8 cellular contexts compared by ENCODE assay signal in genomic region chr2:86441789-86442641, GRCh38. TPM values are rescaled to one million over a fixed set of nuclear protein-coding genes. Genes with fewer than 3 reads are reported as not detected.
DNase-seq lines count a peak whose midpoint lies in the region; ATAC-seq and TF ChIP-seq lines count a peak whose summit lies in the region.

No MANE protein-coding gene starts in this region.

- peaks cover 0 to 17% (median 0%) of the 10 kb centered on the region in 3 donors for H3K36me3 ChIP-seq in Peyer's patch

- no peak for TF ChIP-seq POLR2A in Peyer's patch (IDR thresholded peaks at IDR 0.05)

- H3K27ac ChIP-seq in Peyer's patch, result peak overlapping the region; percentile 85 to 98 (median 91)

- no peaks in the 10 kb centered on the region for H3K27me3 ChIP-seq in Peyer's patch

- peaks cover 8% of the 10 kb centered on the region for H3K9me3 Mint-ChIP-seq in activated T-helper 17 cell treated with anti-CD3 and anti-CD28 coated beads, Interleukin-2, amount 50 U/mL, for 72 hours
- peaks cover 4% of the 10 kb centered on the region for H3K9me3 Mint-ChIP-seq in natural killer cell treated with Interleukin-12 subunit alpha and Interleukin-12 subunit beta and Interleukin-15 and Interleukin-18, amount 100 ng/mL, for 72 hours

- TF ChIP-seq CTCF in Peyer's patch (IDR thresholded peaks at IDR 0.05), result no peak

- peaks cover 0 to 21% (median 3%) of the 10 kb centered on the region in 4 donors for H3K9me3 ChIP-seq in Peyer's patch

- peaks cover 40% of the 10 kb centered on the region for H3K4me1 Mint-ChIP-seq in activated T-helper 17 cell treated with anti-CD3 and anti-CD28 coated beads, Interleukin-2, amount 50 U/mL, for 72 hours
- peaks cover 41 to 51% of the 10 kb centered on the region in 2 donors for H3K4me1 Mint-ChIP-seq in natural killer cell treated with Interleukin-12 subunit alpha and Interleukin-12 subunit beta and Interleukin-15 and Interleukin-18, amount 100 ng/mL, for 72 hours (ENCODE audit: low read depth in 2 of 2)

- DNase-seq in NCI-H1694 (lab: John Stamatoyannopoulos, UW) (peak; percentile 14), NCI-H1694 treated with DMSO at 0.1 percent for 48 hours (lab: John Stamatoyannopoulos, UW) (no peak), Peyer's patch (peak; percentile 72 to 87 (median 77)), fibroblast of peridontal ligament (ENCODE audit: extremely low read depth) (peak; percentile 55)
- DNase-seq in natural killer cell treated with Interleukin-12 subunit alpha and Interleukin-12 subunit beta and Interleukin-15 and Interleukin-18, amount 100 ng/mL, for 72 hours (ENCODE audit: low spot score), result peak; percentile 73
- peak; percentile 74 for DNase-seq in stimulated activated naive CD4-positive, alpha-beta T cell treated with Interleukin-2 at 50 U/mL for 16 hours (lab: John Stamatoyannopoulos, UW)

- peaks cover 70% of the 10 kb centered on the region for H3K36me3 Mint-ChIP-seq in activated T-helper 17 cell treated with anti-CD3 and anti-CD28 coated beads, Interleukin-2, amount 50 U/mL, for 72 hours (ENCODE audit: low read depth)
- peaks cover 41% of the 10 kb centered on the region for H3K36me3 Mint-ChIP-seq in natural killer cell treated with Interleukin-12 subunit alpha and Interleukin-12 subunit beta and Interleukin-15 and Interleukin-18, amount 100 ng/mL, for 72 hours

- no peaks in the 10 kb centered on the region for H3K27me3 Mint-ChIP-seq in activated T-helper 17 cell treated with anti-CD3 and anti-CD28 coated beads, Interleukin-2, amount 50 U/mL, for 72 hours
- H3K27me3 Mint-ChIP-seq in natural killer cell treated with Interleukin-12 subunit alpha and Interleukin-12 subunit beta and Interleukin-15 and Interleukin-18, amount 100 ng/mL, for 72 hours, result peaks cover 0 to 3% of the 10 kb centered on the region in 2 donors

- peak overlapping the region; percentile 67 to 88 (median 78) for H3K4me3 ChIP-seq in Peyer's patch

- peak; percentile 17 for ATAC-seq in HG03135 (IDR thresholded peaks at IDR 0.05; ENCODE audit: unreplicated experiment)
- ATAC-seq in activated T-helper 17 cell treated with anti-CD3 and anti-CD28 coated beads, Interleukin-2, amount 50 U/mL, for 72 hours (replicated peaks), result peak; percentile 2
- peak in 1 of 2 donors; percentile 3 for ATAC-seq in natural killer cell treated with Interleukin-12 subunit alpha and Interleukin-12 subunit beta and Interleukin-15 and Interleukin-18, amount 100 ng/mL, for 72 hours

- peak overlapping the region; percentile 94 for H3K27ac Mint-ChIP-seq in activated T-helper 17 cell treated with anti-CD3 and anti-CD28 coated beads, Interleukin-2, amount 50 U/mL, for 72 hours
- peak overlapping the region; percentile 96 to 100 for H3K27ac Mint-ChIP-seq in natural killer cell treated with Interleukin-12 subunit alpha and Interleukin-12 subunit beta and Interleukin-15 and Interleukin-18, amount 100 ng/mL, for 72 hours

- peak overlapping the region; percentile 97 for H3K4me3 Mint-ChIP-seq in activated T-helper 17 cell treated with anti-CD3 and anti-CD28 coated beads, Interleukin-2, amount 50 U/mL, for 72 hours
- H3K4me3 Mint-ChIP-seq in natural killer cell treated with Interleukin-12 subunit alpha and Interleukin-12 subunit beta and Interleukin-15 and Interleukin-18, amount 100 ng/mL, for 72 hours, result peak overlapping the region; percentile 91

- peaks cover 0 to 27% (median 7%) of the 10 kb centered on the region in 4 donors for H3K4me1 ChIP-seq in Peyer's patch

RNA-seq across cellular contexts. Expression of gene KDM3A, which starts 0.8 kb away (rescaled TPM):
- total RNA-seq in Peyer's patch, result 10 to 100 TPM; 42.9 to 93.1 (median 61.1) TPM
- total RNA-seq in activated T-helper 17 cell treated with anti-CD3 and anti-CD28 coated beads, Interleukin-2, amount 50 U/mL, for 72 hours, result 100 to 1,000 TPM in 1 of 2 donors, 10 to 100 TPM in 1; 86.5 to 204 TPM
- total RNA-seq in natural killer cell treated with Interleukin-12 subunit alpha and Interleukin-12 subunit beta and Interleukin-15 and Interleukin-18, amount 100 ng/mL, for 72 hours, result 10 to 100 TPM; 44.6 to 74.3 TPM
